Comparison of ENCODE assay signal across 8 cellular contexts in the genomic region with DNA sequence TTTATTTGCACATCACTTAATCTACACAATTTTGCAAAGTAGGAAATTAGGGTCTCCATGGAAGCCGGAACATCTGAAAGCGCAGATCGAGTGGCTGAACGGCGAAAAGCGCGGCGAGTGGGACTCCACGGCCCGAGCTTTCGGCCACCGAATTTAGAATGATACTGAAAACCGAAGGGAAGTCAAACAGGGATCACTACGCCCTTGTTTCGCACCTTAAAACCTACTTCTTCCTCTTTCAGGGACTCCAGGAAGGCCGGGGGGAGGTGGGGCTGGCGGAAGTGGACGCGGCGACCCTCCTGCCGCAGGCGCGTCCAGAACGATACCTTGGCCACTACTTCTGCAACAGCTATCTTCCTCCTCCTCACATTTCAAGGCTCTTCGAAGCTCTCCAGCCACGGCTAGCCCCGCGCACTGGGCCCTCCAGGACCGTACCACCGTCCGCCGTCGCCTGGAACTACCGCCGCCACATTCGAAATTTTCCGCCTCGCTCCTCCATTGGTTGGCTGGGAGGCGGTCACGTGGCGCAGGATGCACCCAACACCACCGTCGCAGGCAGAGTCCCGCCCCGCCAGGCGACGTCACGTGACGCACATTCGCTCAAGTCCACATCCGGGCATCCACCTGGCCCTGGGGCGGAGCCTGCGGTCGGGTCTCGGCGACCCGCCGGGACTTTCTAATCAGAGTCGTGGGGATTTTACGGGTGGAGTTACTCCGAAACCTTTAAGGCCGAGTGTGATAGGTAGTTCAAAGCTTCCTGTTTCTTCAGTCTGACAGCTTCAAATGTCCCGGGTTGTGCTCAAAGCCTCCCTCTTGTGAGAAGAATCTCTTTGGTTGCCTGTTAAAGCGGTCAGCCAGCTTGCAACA. TPM values are rescaled to one million over a fixed set of nuclear protein-coding genes. Genes with fewer than 3 reads are reported as not detected.
DNase-seq lines count a peak whose midpoint lies in the region; ATAC-seq and TF ChIP-seq lines count a peak whose summit lies in the region.

TSS of gene SGO1 (minus strand) at position 474 of the 867 bp plus-strand sequence. CDS start 2,179 bp downstream, outside the sequence.

- H3K36me3 Mint-ChIP-seq in activated B cell treated with CpG ODN at 0.5 μM for 24 hours (ENCODE audit: low read depth) = peaks cover 8% of the 10 kb centered on the region
- H3K36me3 Mint-ChIP-seq in central memory CD8-positive, alpha-beta T cell (ENCODE audit: insufficient read depth) = no peaks in the 10 kb centered on the region

- ATAC-seq in GM19023 (IDR thresholded peaks at IDR 0.05; ENCODE audit: unreplicated experiment) (peak; percentile 97), HG03196 (IDR thresholded peaks at IDR 0.05; ENCODE audit: unreplicated experiment) (peak; percentile 98), activated B cell treated with CpG ODN at 0.5 μM for 24 hours (ENCODE audit: low read depth) (peak; percentile 93)
- ATAC-seq in central memory CD8-positive, alpha-beta T cell (replicated peaks; ENCODE audit: extremely low read depth, poor library complexity, severe bottlenecking) = peak; percentile 93

- POLR2A ChIA-PET in activated B cell treated with CpG ODN at 0.5 μM for 24 hours (lab: Charles Lee) = interaction anchor here (0.5 to 3.1 kb wide), 17 partner anchors 10 to 824 kb away, joined by 3 to 38 read pairs (median 4); partner anchors contain the start of gene KAT2B

- H3K4me3 ChIP-seq in AG09309 (ENCODE audit: control insufficient read depth, low read depth, low read length) = peak within 1 kb of the TSS; percentile 98

- no peak within 1 kb of the TSS for H3K27ac Mint-ChIP-seq in activated B cell treated with CpG ODN at 0.5 μM for 24 hours
- no peak within 1 kb of the TSS for H3K27ac Mint-ChIP-seq in central memory CD8-positive, alpha-beta T cell (ENCODE audit: low read depth)

- H3K4me3 Mint-ChIP-seq in activated B cell treated with CpG ODN at 0.5 μM for 24 hours = no peak within 1 kb of the TSS
- no peak within 1 kb of the TSS for H3K4me3 Mint-ChIP-seq in central memory CD8-positive, alpha-beta T cell

- peak; percentile 80 for DNase-seq in AG09309 (ENCODE audit: low read depth)
- DNase-seq in NCI-H345 (lab: John Stamatoyannopoulos, UW) = peak; percentile 95
- peak; percentile 100 for DNase-seq in activated B cell treated with CpG ODN at 0.5 μM for 24 hours
- DNase-seq in central memory CD8-positive, alpha-beta T cell (ENCODE audit: low spot score in 2 of 2) = peak; percentile 99
- peak; percentile 98 for DNase-seq in iris pigment epithelial cell (ENCODE audit: low read depth)
- DNase-seq in stimulated activated CD4-positive, alpha-beta T cell treated with anti-CD3 and anti-CD28 coated beads, Interleukin-12 subunit alpha, Interleukin-12 subunit beta, amount 100 ng/mL, for 24 hours (ENCODE audit: low read depth in 2 of 2) = peak; percentile 99

- intact Hi-C loops in activated B cell treated with CpG ODN at 0.5 μM for 24 hours (cut with micrococcal nuclease) = loop anchor here (1.0 to 10.0 kb wide), 12 partner anchors 60 to 1759 kb away; partner anchors contain the start of genes RAB5A and SATB1

- H3K27me3 Mint-ChIP-seq in activated B cell treated with CpG ODN at 0.5 μM for 24 hours = no peaks in the 10 kb centered on the region
- no peaks in the 10 kb centered on the region for H3K27me3 Mint-ChIP-seq in central memory CD8-positive, alpha-beta T cell

- H3K4me1 Mint-ChIP-seq in activated B cell treated with CpG ODN at 0.5 μM for 24 hours = no peaks in the 10 kb centered on the region
- H3K4me1 Mint-ChIP-seq in central memory CD8-positive, alpha-beta T cell = no peaks in the 10 kb centered on the region

- no peaks in the 10 kb centered on the region for H3K9me3 Mint-ChIP-seq in activated B cell treated with CpG ODN at 0.5 μM for 24 hours
- H3K9me3 Mint-ChIP-seq in central memory CD8-positive, alpha-beta T cell = no peaks in the 10 kb centered on the region

- TF ChIP-seq CTCF in AG09309 (IDR thresholded peaks at IDR 0.05; ENCODE audit: control insufficient read depth, insufficient read depth, low read depth, low read length, missing control alignments) = no peak
- TF ChIP-seq CTCF in activated B cell treated with CpG ODN at 0.5 μM for 24 hours (IDR thresholded peaks at IDR 0.05) = no peak

- CTCF ChIA-PET in activated B cell treated with CpG ODN at 0.5 μM for 24 hours (lab: Charles Lee) = interaction anchor here (1.1 to 1.5 kb wide), 6 partner anchors 60 to 240 kb away, joined by 3 to 5 read pairs (median 3); partner anchors contain the start of gene KAT2B

RNA-seq across cellular contexts. Expression of gene SGO1, which starts in this region (rescaled TPM):
- total RNA-seq in activated B cell treated with CpG ODN at 0.5 μM for 24 hours = 5.9 and 7.2 TPM in 2 replicates

Comparison
In these comparisons a context has a peak if more than half of its experiments do, and no peak if none do; other contexts are left out.
1. Peak in every context shown above with its lines: DNase-seq, ATAC-seq and H3K4me3 ChIP-seq.